Comparison of ENCODE assay signal across 27 cellular contexts in the genomic region with DNA sequence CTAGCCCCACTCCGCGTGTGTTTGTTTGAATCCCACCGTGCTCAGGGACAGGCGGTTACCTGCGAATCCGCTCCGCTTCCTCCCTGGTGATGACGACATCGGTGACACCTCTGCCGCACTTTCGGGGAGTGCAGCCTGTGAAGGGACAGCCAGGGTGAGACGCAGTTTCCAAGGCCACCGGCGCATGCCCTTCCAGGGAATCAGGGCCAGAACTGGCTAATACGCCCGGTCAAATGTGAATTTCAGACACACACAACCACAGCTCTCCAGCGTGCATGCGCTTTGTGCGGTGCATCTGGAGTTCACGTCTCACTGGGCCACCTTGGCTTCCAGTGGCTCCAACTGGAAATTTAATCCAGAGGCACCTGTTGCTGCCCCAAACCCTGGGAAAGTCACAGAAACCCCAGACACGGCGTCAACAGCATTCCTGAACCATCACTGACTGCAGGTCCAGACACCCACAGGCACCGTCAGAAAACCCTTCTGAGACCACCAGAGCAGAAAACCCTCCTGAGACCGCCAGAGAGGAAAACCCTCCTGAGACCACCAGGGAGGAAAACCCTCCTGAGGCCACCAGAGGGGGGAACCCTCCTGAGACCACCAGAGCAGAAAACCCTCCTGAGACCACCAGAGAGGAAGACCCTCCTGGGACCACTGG. TPM values are rescaled to one million over a fixed set of nuclear protein-coding genes. Genes with fewer than 3 reads are reported as not detected.
DNase-seq lines count a peak whose midpoint lies in the region; ATAC-seq, FAIRE-seq and TF ChIP-seq lines count a peak whose summit lies in the region.
"Had no signal": no experiment of that assay in that cellular context is flagged by ENCODE, and none has a peak within 500 bp of the region (broad histone marks: within the 10 kb centered on the region; RNA-seq: fewer than 3 reads in every experiment).

No MANE protein-coding gene starts in this region.

- TF ChIP-seq CTCF in natural killer cell (IDR thresholded peaks at IDR 0.05): no peak

- intact Hi-C loops in natural killer cell (cut with micrococcal nuclease) (loop anchor here (10.0 kb wide), 1 partner anchor 167 kb away; no protein-coding TSS in a partner anchor), posterior cingulate gyrus (cut with DNase I) (loop anchor here (10.0 kb wide), 1 partner anchor 167 kb away; no protein-coding TSS in a partner anchor)

- no peaks in the 10 kb centered on the region for H3K27me3 Mint-ChIP-seq in natural killer cell treated with Interleukin-12 subunit alpha and Interleukin-12 subunit beta and Interleukin-15 and Interleukin-18, amount 100 ng/mL, for 72 hours
- H3K27me3 Mint-ChIP-seq in natural killer cell (ENCODE audit: low read depth in 2 of 2): no peaks in the 10 kb centered on the region

- no peaks in the 10 kb centered on the region for H3K36me3 Mint-ChIP-seq in natural killer cell treated with Interleukin-12 subunit alpha and Interleukin-12 subunit beta and Interleukin-15 and Interleukin-18, amount 100 ng/mL, for 72 hours
- H3K36me3 Mint-ChIP-seq in natural killer cell: no peaks in the 10 kb centered on the region

- H3K27ac Mint-ChIP-seq in natural killer cell treated with Interleukin-12 subunit alpha and Interleukin-12 subunit beta and Interleukin-15 and Interleukin-18, amount 100 ng/mL, for 72 hours: no peak overlapping the region
- H3K27ac Mint-ChIP-seq in natural killer cell: no peak overlapping the region

- DNase-seq in natural killer cell treated with Interleukin-12 subunit alpha and Interleukin-12 subunit beta and Interleukin-15 and Interleukin-18, amount 100 ng/mL, for 72 hours (ENCODE audit: low spot score): peak; percentile 32
- no peak for DNase-seq in natural killer cell
- peak; percentile 48 for DNase-seq in left kidney (ENCODE audit: low read depth, low spot score)
- no peak for DNase-seq in urothelium cell line (ENCODE audit: low spot score)
- no peak for DNase-seq in posterior cingulate gyrus
- DNase-seq: 8988T, ACHN, BE2C, Calu3, DMS79 treated with DMSO at 0.1 percent for 48 hours, GF-D8, H7, KG1, MM.1S, NCI-H1048, NCI-H1417, NCI-H1694, NCI-H2029 treated with DMSO at 0.1 percent for 48 hours, NCI-H526 treated with DMSO at 0.1 percent for 48 hours, PC-9, Right ventricle myocardium superior, SW 1271 had no signal

- H3K9me3 Mint-ChIP-seq in natural killer cell treated with Interleukin-12 subunit alpha and Interleukin-12 subunit beta and Interleukin-15 and Interleukin-18, amount 100 ng/mL, for 72 hours: no peaks in the 10 kb centered on the region
- H3K9me3 Mint-ChIP-seq in natural killer cell: no peaks in the 10 kb centered on the region

- H3K4me3 Mint-ChIP-seq in natural killer cell treated with Interleukin-12 subunit alpha and Interleukin-12 subunit beta and Interleukin-15 and Interleukin-18, amount 100 ng/mL, for 72 hours: no peak overlapping the region
- H3K4me3 Mint-ChIP-seq in natural killer cell: no peak overlapping the region

- FAIRE-seq in urothelium cell line (lab: Jason Lieb, UNC): peak; percentile 30
- FAIRE-seq: GM12892 had no signal

- ATAC-seq in natural killer cell treated with Interleukin-12 subunit alpha and Interleukin-12 subunit beta and Interleukin-15 and Interleukin-18, amount 100 ng/mL, for 72 hours: no peak
- ATAC-seq in natural killer cell (no peak), GM21717 (IDR thresholded peaks at IDR 0.05; ENCODE audit: unreplicated experiment) (no peak)

- H3K4me1 Mint-ChIP-seq in natural killer cell treated with Interleukin-12 subunit alpha and Interleukin-12 subunit beta and Interleukin-15 and Interleukin-18, amount 100 ng/mL, for 72 hours (ENCODE audit: low read depth in 2 of 2): peaks cover 12 to 22% of the 10 kb centered on the region in 2 donors
- peaks cover 15 to 17% of the 10 kb centered on the region in 2 donors for H3K4me1 Mint-ChIP-seq in natural killer cell

RNA-seq across cellular contexts. Expression of a gene that starts 6.6 kb away (rescaled TPM):
- 10 to 100 TPM; 19.5 to 40.1 TPM for total RNA-seq in natural killer cell treated with Interleukin-12 subunit alpha and Interleukin-12 subunit beta and Interleukin-15 and Interleukin-18, amount 100 ng/mL, for 72 hours
- 10 to 100 TPM; 35.7 to 57.4 (median 51.5) TPM for total RNA-seq in natural killer cell

RNA-seq across cellular contexts. Expression of a gene that starts 6.9 kb away (rescaled TPM):
- total RNA-seq in natural killer cell treated with Interleukin-12 subunit alpha and Interleukin-12 subunit beta and Interleukin-15 and Interleukin-18, amount 100 ng/mL, for 72 hours: 10 to 100 TPM; 29.7 to 30.1 TPM
- 10 to 100 TPM; 21.6 to 28.6 (median 23.3) TPM for total RNA-seq in natural killer cell

RNA-seq across cellular contexts. Expression of a gene that starts 39.0 kb away (rescaled TPM):
- total RNA-seq in natural killer cell treated with Interleukin-12 subunit alpha and Interleukin-12 subunit beta and Interleukin-15 and Interleukin-18, amount 100 ng/mL, for 72 hours: 100 to 1,000 TPM; 300 to 380 TPM
- total RNA-seq in natural killer cell: 100 to 1,000 TPM; 168 to 219 (median 192) TPM

RNA-seq across cellular contexts. Expression of a gene that starts 40.0 kb away (rescaled TPM):
- total RNA-seq in natural killer cell treated with Interleukin-12 subunit alpha and Interleukin-12 subunit beta and Interleukin-15 and Interleukin-18, amount 100 ng/mL, for 72 hours: not detected
- under 1 TPM in 1 of 3 donors, not detected in 2; 0.28 TPM for total RNA-seq in natural killer cell
- total RNA-seq: Calu3, H7, HT1080, NCI-H460, PC-9, RPMI7951 had no signal

RNA-seq across cellular contexts. Expression of a gene that starts 47.0 kb away (rescaled TPM):
- total RNA-seq in natural killer cell treated with Interleukin-12 subunit alpha and Interleukin-12 subunit beta and Interleukin-15 and Interleukin-18, amount 100 ng/mL, for 72 hours: 100 to 1,000 TPM; 217 to 295 TPM
- 100 to 1,000 TPM; 130 to 203 (median 158) TPM for total RNA-seq in natural killer cell

Comparison
In these comparisons a context has a peak if more than half of its experiments do, and no peak if none do; other contexts are left out.
1. DNase-seq: peak in natural killer cell treated with Interleukin-12 subunit alpha and Interleukin-12 subunit beta and Interleukin-15 and Interleukin-18, amount 100 ng/mL, for 72 hours (single experiment) and left kidney (single experiment); none in natural killer cell (single experiment), urothelium cell line (single experiment) and posterior cingulate gyrus (0 of 10).